ENCODE assay signal across 8 cellular contexts in the genomic region with DNA sequence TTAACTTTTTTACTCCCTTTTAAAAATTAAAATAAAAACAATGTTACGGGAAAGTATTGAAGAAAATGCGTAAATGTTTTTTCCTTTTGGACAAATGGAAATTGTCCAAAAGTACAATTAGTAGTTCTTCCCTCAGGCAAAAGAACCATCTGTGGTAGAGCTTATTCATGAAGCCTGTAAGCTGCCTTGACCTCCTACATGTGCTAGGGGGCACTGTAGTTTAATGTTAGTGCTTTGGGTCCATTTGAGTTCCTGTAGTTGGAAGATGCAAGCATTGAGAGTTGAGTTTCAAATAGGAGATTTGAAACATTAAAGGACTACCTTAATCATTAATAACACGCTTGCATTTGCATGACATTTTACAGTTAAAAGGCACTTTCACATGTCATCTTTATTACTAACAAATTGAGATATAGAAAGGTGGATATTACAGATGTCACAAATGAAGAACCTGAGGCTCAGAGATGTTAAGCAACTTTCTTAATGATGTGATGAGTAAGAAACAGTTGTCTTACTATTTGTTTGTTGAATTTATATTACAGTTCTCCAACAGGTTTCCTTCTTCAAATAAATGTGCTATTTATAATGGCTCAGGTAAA. TPM values are rescaled to one million over a fixed set of nuclear protein-coding genes. Genes with fewer than 3 reads are reported as not detected.
DNase-seq lines count a peak whose midpoint lies in the region; ATAC-seq, FAIRE-seq and TF ChIP-seq lines count a peak whose summit lies in the region.

No MANE protein-coding gene starts in this region.

- no peak for DNase-seq in BE2C
- DNase-seq in RCC 7860 (ENCODE audit: low spot score), result peak; percentile 10
- DNase-seq in fibroblast of villous mesenchyme (ENCODE audit: low read depth), result peak; percentile 42
- no peak for DNase-seq in smooth muscle cell (lab: John Stamatoyannopoulos, UW; ENCODE audit: unreplicated experiment)
- DNase-seq in activated naive CD4-positive, alpha-beta T cell treated with Interleukin-2 at 50 U/mL for 16 hours, result no peak
- no peak for DNase-seq in GOT3 (lab: John Stamatoyannopoulos, UW)

- FAIRE-seq in RCC 7860 (lab: Jason Lieb, UNC), result no peak

- ATAC-seq in HG02610 (IDR thresholded peaks at IDR 0.05; ENCODE audit: unreplicated experiment) (peak; percentile 45), HG02759 (IDR thresholded peaks at IDR 0.05; ENCODE audit: unreplicated experiment) (no peak)

- H3K9ac ChIP-seq in smooth muscle cell (ENCODE audit: low read depth), result no peak overlapping the region

- no peaks in the 10 kb centered on the region for H4K20me1 ChIP-seq in smooth muscle cell (ENCODE audit: low read depth)

- no peaks in the 10 kb centered on the region for H3K79me2 ChIP-seq in smooth muscle cell (ENCODE audit: low read depth)

- TF ChIP-seq CTCF in BE2C (IDR thresholded peaks at IDR 0.05; ENCODE audit: low read depth, low read length) (peak; percentile 46), fibroblast of villous mesenchyme (IDR thresholded peaks at IDR 0.05; ENCODE audit: insufficient read depth, low read depth, low read length) (peak; percentile 40), smooth muscle cell (IDR thresholded peaks at IDR 0.05; ENCODE audit: borderline replicate concordance, insufficient read depth, poor library complexity, severe bottlenecking) (peak; percentile 60)

- H3K9me3 ChIP-seq in BE2C (no peaks in the 10 kb centered on the region), smooth muscle cell (replicated peaks; ENCODE audit: low read depth) (no peaks in the 10 kb centered on the region)

- H3K36me3 ChIP-seq in BE2C (no peaks in the 10 kb centered on the region), smooth muscle cell (ENCODE audit: low read depth) (no peaks in the 10 kb centered on the region)

- H3K4me2 ChIP-seq in smooth muscle cell, result no peak overlapping the region

- WGBS in smooth muscle cell (ENCODE audit: low lambda C conversion rate), result 11% methylated on average over 3 of the region's 3 CpGs

- H3K27me3 ChIP-seq in BE2C (no peaks in the 10 kb centered on the region), smooth muscle cell (ENCODE audit: low read depth) (peaks cover 21% of the 10 kb centered on the region)

- H3K4me3 ChIP-seq in BE2C (ENCODE audit: low read depth, low read length), result no peak overlapping the region
- no peak overlapping the region for H3K4me3 ChIP-seq in fibroblast of villous mesenchyme (ENCODE audit: low read depth, low read length)
- H3K4me3 ChIP-seq in smooth muscle cell, result no peak overlapping the region

- no peaks in the 10 kb centered on the region for H3F3A ChIP-seq in smooth muscle cell (ENCODE audit: low read depth)

- no peak overlapping the region for H3K27ac ChIP-seq in smooth muscle cell (ENCODE audit: low read depth)

- H3K4me1 ChIP-seq in BE2C (no peaks in the 10 kb centered on the region), smooth muscle cell (ENCODE audit: low read depth) (peaks cover 7% of the 10 kb centered on the region)

- H2AFZ ChIP-seq in smooth muscle cell (ENCODE audit: low read depth), result no peak overlapping the region

RNA-seq across cellular contexts. Expression of a gene that starts 1.8 kb away (rescaled TPM):
- polyA plus RNA-seq in BE2C (2012; ENCODE audit: insufficient read depth, insufficient read length, low read depth), result 0.32 TPM
- total RNA-seq in fibroblast of villous mesenchyme, result 0.64 and 1.7 TPM in 2 replicates
- total RNA-seq in smooth muscle cell, result 0.09 and 0.13 TPM in 2 replicates
- polyA plus RNA-seq in smooth muscle cell, result 1.2 and 2.4 TPM in 2 replicates

Comparison
In these comparisons a context has a peak if more than half of its experiments do, and no peak if none do; other contexts are left out.
1. DNase-seq: peak in RCC 7860 (single experiment) and fibroblast of villous mesenchyme (single experiment); none in BE2C (single experiment), smooth muscle cell (single experiment), activated naive CD4-positive, alpha-beta T cell treated with Interleukin-2 at 50 U/mL for 16 hours (single experiment) and GOT3 (single experiment).
2. Peak in every context shown above with its lines, with median percentiles within 50 percentile points of each other: CTCF ChIP-seq.